18 cellular contexts compared by ENCODE assay signal in genomic region chr5:169978744-169979143, GRCh38. TPM values are rescaled to one million over a fixed set of nuclear protein-coding genes. Genes with fewer than 3 reads are reported as not detected.
A peak's percentile ranks its signal among the peaks of the same experiment; 100 is the strongest.
DNase-seq lines count a peak whose midpoint lies in the region; ATAC-seq, FAIRE-seq and TF ChIP-seq lines count a peak whose summit lies in the region.
"Had no signal": no experiment of that assay in that cellular context is flagged by ENCODE, and none has a peak within 500 bp of the region (broad histone marks: within the 10 kb centered on the region; RNA-seq: fewer than 3 reads in every experiment).

No MANE protein-coding gene starts in this region.

- no peak overlapping the region for H2BK15ac ChIP-seq in H1 (ENCODE audit: low read length)
- no peak overlapping the region for H2BK15ac ChIP-seq in mesendoderm (replicated peaks; ENCODE audit: low read depth)

- H3K79me1 ChIP-seq in H1 (ENCODE audit: low read depth, low read length), result no peaks in the 10 kb centered on the region
- no peaks in the 10 kb centered on the region for H3K79me1 ChIP-seq in mesendoderm (ENCODE audit: low read length)

- peaks cover 6% of the 10 kb centered on the region for H3K36me3 Mint-ChIP-seq in T-helper 17 cell (ENCODE audit: low read depth)

- H4K5ac ChIP-seq in H1 (ENCODE audit: insufficient read length, low read depth, low read length) (no peak overlapping the region), mesendoderm (ENCODE audit: low read length) (no peak overlapping the region)

- no peak for TF ChIP-seq CTCF in H1 (IDR thresholded peaks at IDR 0.05; ENCODE audit: control extremely low read depth in 1 of 3, insufficient read depth in 1 of 3, low read depth in 1 of 3, low read length in 3 of 3)

- H3K18ac ChIP-seq in H1 (ENCODE audit: extremely low read depth, low read length), result no peak overlapping the region
- H3K18ac ChIP-seq in mesendoderm (ENCODE audit: low read length), result peak overlapping the region; percentile 82

- H3K56ac ChIP-seq in H1 (replicated peaks; ENCODE audit: insufficient read length, low read depth, low read length) (no peak overlapping the region), mesendoderm (ENCODE audit: low read length) (peak overlapping the region; percentile 62)

- H2BK120ac ChIP-seq in H1 (replicated peaks; ENCODE audit: low read depth, low read length) (no peak overlapping the region), mesendoderm (ENCODE audit: low read depth, low read length) (no peak overlapping the region)

- H3K23me2 ChIP-seq in H1 (ENCODE audit: low read depth, low read length), result peaks cover 2% of the 10 kb centered on the region; the same call in 1 of the 2 replicates

- H3K4me1 Mint-ChIP-seq in T-helper 17 cell, result peaks cover 9% of the 10 kb centered on the region

- no peak overlapping the region for H4K8ac ChIP-seq in H1 (ENCODE audit: extremely low read depth, insufficient read depth, low read length)
- H4K8ac ChIP-seq in mesendoderm (ENCODE audit: low read depth, low read length), result no peak overlapping the region

- TF ChIP-seq EP300 in H1 (IDR thresholded peaks at IDR 0.05; ENCODE audit: borderline replicate concordance in 1 of 2, low read depth in 2 of 2, low read length in 2 of 2), result no peak

- H4K91ac ChIP-seq in H1 (replicated peaks; ENCODE audit: insufficient read length, low read length), result no peak overlapping the region

- no peaks in the 10 kb centered on the region for H3K9me3 ChIP-seq in H1 (ENCODE audit: insufficient read depth in 2 of 2, low read depth in 1 of 2, low read length in 1 of 2)
- H3K9me3 ChIP-seq in T-helper 17 cell (ENCODE audit: control insufficient read depth, low read length, poor library complexity, severe bottlenecking), result no peaks in the 10 kb centered on the region
- H3K9me3 ChIP-seq: adrenal gland, SJCRH30 had no signal

- H3K4me3 ChIP-seq in H1 (ENCODE audit: extremely low read depth in 1 of 4, insufficient read depth in 2 of 4, low read depth in 3 of 4, low read length in 4 of 4) (no peak overlapping the region), mesendoderm (ENCODE audit: low read length) (no peak overlapping the region)
- H3K4me3 ChIP-seq: adrenal gland, SJCRH30 had no signal

- H2BK20ac ChIP-seq in H1 (ENCODE audit: low read length), result peak overlapping the region; percentile 23; the same call in 1 of the 2 replicates

- no peaks in the 10 kb centered on the region for H3K36me3 ChIP-seq in H1 (ENCODE audit: control insufficient read depth in 2 of 4, insufficient read depth in 4 of 4, low read length in 3 of 4)
- no peaks in the 10 kb centered on the region for H3K36me3 ChIP-seq in mesendoderm (ENCODE audit: control insufficient read depth, insufficient read depth, low read length)
- H3K36me3 ChIP-seq: adrenal gland, SJCRH30 had no signal

- peaks cover 1 to 14% (median 12%) of the 10 kb centered on the region in 4 experiments for H3K27me3 ChIP-seq in H1 (replicated peaks in 1 of 4; ENCODE audit: control insufficient read depth in 3 of 4, extremely low read depth in 1 of 4, insufficient read depth in 3 of 4, low read length in 3 of 4)
- no peaks in the 10 kb centered on the region for H3K27me3 ChIP-seq in mesendoderm (ENCODE audit: insufficient read depth, low read length, poor library complexity)
- H3K27me3 ChIP-seq: adrenal gland had no signal

- TF ChIP-seq RAD21 in H1 (IDR thresholded peaks at IDR 0.05 in 1 of 2, conservative IDR thresholded peaks at IDR 0.05 in 1 of 2; ENCODE audit: low read depth in 2 of 2, low read length in 2 of 2), result no peak

- no peak for TF ChIP-seq POLR2A in H1 (IDR thresholded peaks at IDR 0.05; ENCODE audit: control extremely low read depth in 1 of 2, low read depth in 2 of 2, low read length in 2 of 2)

- no peaks in the 10 kb centered on the region for H3K27me3 Mint-ChIP-seq in T-helper 17 cell
- H3K27me3 Mint-ChIP-seq: activated B cell treated with CpG ODN at 0.5 μM for 24 hours had no signal

- 82% methylated on average over 7 of the region's 7 CpGs; no CpG with 5 or more reads in 1 of the 2 experiments for WGBS in H1 (ENCODE audit: extremely low coverage in 1 of 2, insufficient coverage in 1 of 2, insufficient read length in 1 of 2, insufficient replicate concordance in 2 of 2, low coverage in 1 of 2, low lambda C conversion rate in 2 of 2, missing lambda C conversion rate in 1 of 2), 2 experiments
- WGBS in mesendoderm (ENCODE audit: extremely low coverage, insufficient coverage, low lambda C conversion rate), result no CpG with 5 or more reads among the region's 7 CpGs

- no peaks in the 10 kb centered on the region for H4K20me1 ChIP-seq in H1 (replicated peaks in 1 of 2; ENCODE audit: control insufficient read depth in 1 of 2, insufficient read depth in 2 of 2, low read length in 2 of 2)

- DNase-seq in AG08395 (ENCODE audit: low spot score), result peak; percentile 21
- DNase-seq in NCI-H345 (lab: John Stamatoyannopoulos, UW), result peak; percentile 3
- DNase-seq in H1 (ENCODE audit: low read depth in 1 of 2, low spot score in 2 of 2), result no peak
- no peak for DNase-seq in mesendoderm
- no peak for DNase-seq in T-helper 17 cell
- DNase-seq in A172 (ENCODE audit: low spot score), result no peak
- DNase-seq in cerebellum (ENCODE audit: low spot score), result no peak
- DNase-seq in NCI-H146 treated with DMSO at 0.1 percent for 48 hours (lab: John Stamatoyannopoulos, UW; ENCODE audit: unreplicated experiment), result no peak
- DNase-seq: activated B cell treated with CpG ODN at 0.5 μM for 24 hours; activated T-cell treated with anti-CD3 and anti-CD28 coated beads for 4 hours; adrenal gland; effector memory CD4-positive, alpha-beta T cell; posterior cingulate gyrus; SJCRH30; stimulated activated CD4-positive, alpha-beta T cell treated with anti-CD3 and anti-CD28 coated beads, Interleukin-4, amount 100 ng/mL, for 24 hours; stimulated activated naive CD8-positive, alpha-beta T cell treated with anti-CD3 and anti-CD28 coated beads, Interleukin-15, Interleukin-2, amounts not matched to agents 100 U/mL and 50 U/mL, for 24 hours had no signal

- CTCF ChIA-PET in H1 (lab: Charles Lee; ENCODE audit: partially characterized antibody), result interaction anchor here (1.1 to 3.2 kb wide), 6 partner anchors 11 to 282 kb away, joined by 3 to 40 read pairs (median 16); no protein-coding TSS in a partner anchor

- H3K23ac ChIP-seq in H1 (ENCODE audit: insufficient read length) (no peak overlapping the region), mesendoderm (ENCODE audit: low read length) (no peak overlapping the region)

- H3K4ac ChIP-seq in H1 (replicated peaks; ENCODE audit: insufficient read length, low read depth, low read length) (no peak overlapping the region), mesendoderm (ENCODE audit: low read depth, low read length) (no peak overlapping the region)

- no peak overlapping the region; a peak in 1 of 7 replicates for H3K9ac ChIP-seq in H1 (replicated peaks in 1 of 4; ENCODE audit: extremely low read depth in 1 of 4, low read depth in 3 of 4, low read length in 3 of 4)
- peak overlapping the region; percentile 52 for H3K9ac ChIP-seq in mesendoderm (ENCODE audit: low read length)

- no peak overlapping the region for H3K14ac ChIP-seq in H1 (ENCODE audit: insufficient read length)

- no peak overlapping the region; the same call in 1 of the 2 replicates for H2AK5ac ChIP-seq in H1 (ENCODE audit: low read depth, low read length)
- H2AK5ac ChIP-seq in mesendoderm (ENCODE audit: low read length), result no peak overlapping the region

- H3K4me3 Mint-ChIP-seq in T-helper 17 cell, result no peak overlapping the region
- H3K4me3 Mint-ChIP-seq: activated B cell treated with CpG ODN at 0.5 μM for 24 hours had no signal

- H3K4me1 ChIP-seq in H1 (replicated peaks in 1 of 4; ENCODE audit: control insufficient read depth in 3 of 4, insufficient read depth in 4 of 4, low read length in 3 of 4) (peaks cover 10 to 30% (median 21%) of the 10 kb centered on the region in 4 experiments), mesendoderm (ENCODE audit: control insufficient read depth, low read depth, low read length) (peaks cover 12% of the 10 kb centered on the region)
- H3K4me1 ChIP-seq: SJCRH30 had no signal

- no peak for ATAC-seq in T-helper 17 cell
- ATAC-seq: stimulated activated naive CD8-positive, alpha-beta T cell treated with anti-CD3 and anti-CD28 coated beads, Interleukin-15, Interleukin-2, amounts not matched to agents 100 U/mL and 50 U/mL, for 24 hours had no signal

- no peak overlapping the region for H3K27ac Mint-ChIP-seq in T-helper 17 cell
- H3K27ac Mint-ChIP-seq: activated B cell treated with CpG ODN at 0.5 μM for 24 hours had no signal

- H2BK5ac ChIP-seq in H1 (ENCODE audit: low read depth, low read length) (no peak overlapping the region), mesendoderm (ENCODE audit: low read length) (no peak overlapping the region)

- no peak for FAIRE-seq in H1 (lab: Jason Lieb, UNC)
- FAIRE-seq: G401.6, H54 had no signal

- no peak overlapping the region for H2BK12ac ChIP-seq in H1 (ENCODE audit: low read depth, low read length)

- H3K79me2 ChIP-seq in H1 (ENCODE audit: control insufficient read depth in 1 of 2, insufficient read depth in 2 of 2, low read length in 2 of 2) (no peaks in the 10 kb centered on the region), mesendoderm (ENCODE audit: control insufficient read depth, insufficient read depth, low read length) (no peaks in the 10 kb centered on the region)

- H3K27ac ChIP-seq in H1 (ENCODE audit: low read depth, low read length), result no peak overlapping the region
- no peak overlapping the region for H3K27ac ChIP-seq in mesendoderm (ENCODE audit: low read depth, low read length)
- H3K27ac ChIP-seq: adrenal gland, SJCRH30 had no signal

- no peak overlapping the region for H2AFZ ChIP-seq in H1 (ENCODE audit: low read length)

- H3K4me2 ChIP-seq in H1 (ENCODE audit: insufficient read depth in 1 of 2, low read depth in 2 of 2, low read length in 2 of 2), result peak overlapping the region in 1 of 2 experiments; percentile 91; a peak in 1 of 4 replicates
- no peak overlapping the region for H3K4me2 ChIP-seq in mesendoderm (ENCODE audit: low read length)

- POLR2A ChIA-PET in H1 (lab: Charles Lee; ENCODE audit: partially characterized antibody), result no interaction called here

TF ChIP-seq in H1, 55 proteins besides CTCF, POLR2A, EP300 and RAD21 (continues in another document):
- TF ChIP-seq MAFK (IDR thresholded peaks at IDR 0.05; ENCODE audit: low read depth, low read length), result no peak

RNA-seq across cellular contexts. Expression of gene INSYN2B, which starts 1.6 kb away (rescaled TPM):
- total RNA-seq in H1 (2021; fragmentation: NEBNext Ultra II Directional; extraction: Animal tissue kit (Norgen Biotek cat#: 25700)), result not detected in 2 replicates
- not detected in 2 replicates for polyA plus RNA-seq in H1 (2011; rRNA removed)
- polyA plus RNA-seq in H1 (2011; cell fraction: cytosol; rRNA removed), result not detected
- polyA plus RNA-seq in H1 (2011; cell fraction: nucleus; rRNA removed), result 0.03 TPM
- not detected in 4 replicates for polyA plus RNA-seq in H1 (2012, experiment 1 of 2)
- not detected for polyA plus RNA-seq in H1 (2012, experiment 2 of 2)
- polyA plus RNA-seq in H1 (2013, experiment 1 of 2), result 0.02 TPM
- polyA plus RNA-seq in H1 (2013, experiment 2 of 2), result 0.02 TPM
- polyA minus RNA-seq in H1 (2011; rRNA and poly(A)+ RNA removed), result not detected in 2 replicates
- polyA minus RNA-seq in H1 (2011; cell fraction: cytosol; rRNA and poly(A)+ RNA removed), result not detected
- polyA minus RNA-seq in H1 (2011; cell fraction: nucleus; rRNA and poly(A)+ RNA removed), result not detected
- 0.04 TPM for polyA plus RNA-seq in mesendoderm (2013, experiment 1 of 2)
- polyA plus RNA-seq in mesendoderm (2013, experiment 2 of 2), result 0.06 TPM
- total RNA-seq in T-helper 17 cell (not detected), cerebellum (7.5 TPM)
- 15.6 and 16.3 TPM in 2 replicates for total RNA-seq in A172 (2014; rRNA removed; shearing (Covaris generic))
- total RNA-seq: activated B cell treated with CpG ODN at 0.5 μM for 24 hours had no signal

Comparison
In these comparisons a context has a peak if more than half of its experiments do, and no peak if none do; other contexts are left out.
1. DNase-seq: peak in AG08395 (single experiment) and NCI-H345 (single experiment); none in H1 (0 of 2), mesendoderm (single experiment), T-helper 17 cell (0 of 3), A172 (single experiment), cerebellum (single experiment) and NCI-H146 treated with DMSO at 0.1 percent for 48 hours (single experiment).